12 cellular contexts compared by ENCODE assay signal in genomic region chr7:55549457-55549856, GRCh38. TPM values are rescaled to one million over a fixed set of nuclear protein-coding genes. Genes with fewer than 3 reads are reported as not detected.
DNase-seq lines count a peak whose midpoint lies in the region; ATAC-seq and TF ChIP-seq lines count a peak whose summit lies in the region.
"Had no signal": no experiment of that assay in that cellular context is flagged by ENCODE, and none has a peak within 500 bp of the region (broad histone marks: within the 10 kb centered on the region; RNA-seq: fewer than 3 reads in every experiment).

No MANE protein-coding gene starts in this region.

- H3K27me3 ChIP-seq in Peyer's patch: no peaks in the 10 kb centered on the region
- H3K27me3 ChIP-seq: suprapubic skin had no signal

- H3K27me3 Mint-ChIP-seq in stimulated activated naive CD8-positive, alpha-beta T cell treated with anti-CD3 and anti-CD28 coated beads, Interleukin-15, Interleukin-2, amounts not matched to agents 100 ng/mL and 50 ng/mL, for 24 hours: no peaks in the 10 kb centered on the region
- no peaks in the 10 kb centered on the region for H3K27me3 Mint-ChIP-seq in stimulated activated naive CD8-positive, alpha-beta T cell treated with anti-CD3 and anti-CD28 coated beads, Interleukin-15, amount 100 ng/mL, for 72 hours
- H3K27me3 Mint-ChIP-seq in type B pancreatic cell: no peaks in the 10 kb centered on the region
- no peaks in the 10 kb centered on the region for H3K27me3 Mint-ChIP-seq in activated T-helper 2 cell treated with anti-CD3 and anti-CD28 coated beads, Interferon-gamma antibody, Interleukin-2, Interleukin-4, amounts not matched to agents 10 μg/mL and 5 μg/mL and 100 μg/mL, durations not matched to agents 14 hours and 24 hours and 36 hours (ENCODE audit: low read depth)
- H3K27me3 Mint-ChIP-seq: naive thymus-derived CD4-positive, alpha-beta T cell had no signal

- H3K36me3 Mint-ChIP-seq in stimulated activated naive CD8-positive, alpha-beta T cell treated with anti-CD3 and anti-CD28 coated beads, Interleukin-15, Interleukin-2, amounts not matched to agents 100 ng/mL and 50 ng/mL, for 24 hours (ENCODE audit: low read depth): peaks cover 28% of the 10 kb centered on the region
- H3K36me3 Mint-ChIP-seq in type B pancreatic cell: peaks cover 3% of the 10 kb centered on the region
- H3K36me3 Mint-ChIP-seq in activated T-helper 2 cell treated with anti-CD3 and anti-CD28 coated beads, Interferon-gamma antibody, Interleukin-2, Interleukin-4, amounts not matched to agents 10 μg/mL and 5 μg/mL and 100 μg/mL, durations not matched to agents 14 hours and 24 hours and 36 hours (ENCODE audit: low read depth): peaks cover 22% of the 10 kb centered on the region

- H3K4me1 ChIP-seq in Peyer's patch: peaks cover 0 to 67% (median 45%) of the 10 kb centered on the region in 4 donors

- no peaks in the 10 kb centered on the region for H3K9me3 Mint-ChIP-seq in stimulated activated naive CD8-positive, alpha-beta T cell treated with anti-CD3 and anti-CD28 coated beads, Interleukin-15, Interleukin-2, amounts not matched to agents 100 ng/mL and 50 ng/mL, for 24 hours
- H3K9me3 Mint-ChIP-seq in stimulated activated naive CD8-positive, alpha-beta T cell treated with anti-CD3 and anti-CD28 coated beads, Interleukin-15, amount 100 ng/mL, for 72 hours: no peaks in the 10 kb centered on the region
- no peaks in the 10 kb centered on the region for H3K9me3 Mint-ChIP-seq in type B pancreatic cell
- no peaks in the 10 kb centered on the region for H3K9me3 Mint-ChIP-seq in activated T-helper 2 cell treated with anti-CD3 and anti-CD28 coated beads, Interferon-gamma antibody, Interleukin-2, Interleukin-4, amounts not matched to agents 10 μg/mL and 5 μg/mL and 100 μg/mL, durations not matched to agents 14 hours and 24 hours and 36 hours
- H3K9me3 Mint-ChIP-seq: naive thymus-derived CD4-positive, alpha-beta T cell had no signal

- H3K36me3 ChIP-seq in Peyer's patch: no peaks in the 10 kb centered on the region
- H3K36me3 ChIP-seq: suprapubic skin had no signal

- no peak for ATAC-seq in stimulated activated naive CD8-positive, alpha-beta T cell treated with anti-CD3 and anti-CD28 coated beads, Interleukin-15, amount 100 ng/mL, for 72 hours
- peak; percentile 35 for ATAC-seq in HG02623 (IDR thresholded peaks at IDR 0.05; ENCODE audit: unreplicated experiment)
- ATAC-seq: naive thymus-derived CD4-positive, alpha-beta T cell had no signal

- intact Hi-C loops in activated T-helper 2 cell treated with anti-CD3 and anti-CD28 coated beads, Interferon-gamma antibody, Interleukin-2, Interleukin-4, amounts not matched to agents 10 μg/mL and 5 μg/mL and 100 μg/mL, durations not matched to agents 14 hours and 24 hours and 36 hours (cut with micrococcal nuclease): no loop called here

- no peak for DNase-seq in stimulated activated naive CD8-positive, alpha-beta T cell treated with anti-CD3 and anti-CD28 coated beads, Interleukin-15, amount 100 ng/mL, for 72 hours
- DNase-seq in Peyer's patch: peak in 1 of 3 donors; percentile 54
- no peak for DNase-seq in type B pancreatic cell (ENCODE audit: extremely low spot score, unreplicated experiment)
- DNase-seq in NCI-H446 treated with DMSO at 0.1 percent for 48 hours (lab: John Stamatoyannopoulos, UW): no peak
- no peak for DNase-seq in activated T-helper 2 cell treated with anti-CD3 and anti-CD28 coated beads, Interferon-gamma antibody, Interleukin-2, Interleukin-4, amounts not matched to agents 10 μg/mL and 5 μg/mL and 100 μg/mL, durations not matched to agents 14 hours and 24 hours and 36 hours (ENCODE audit: low spot score)
- no peak for DNase-seq in T-helper 1 cell
- DNase-seq: aorta; naive thymus-derived CD4-positive, alpha-beta T cell; Right ventricle myocardium superior had no signal

- H3K4me1 Mint-ChIP-seq in stimulated activated naive CD8-positive, alpha-beta T cell treated with anti-CD3 and anti-CD28 coated beads, Interleukin-15, Interleukin-2, amounts not matched to agents 100 ng/mL and 50 ng/mL, for 24 hours (ENCODE audit: low read depth): peaks cover 99% of the 10 kb centered on the region
- peaks cover 83% of the 10 kb centered on the region for H3K4me1 Mint-ChIP-seq in stimulated activated naive CD8-positive, alpha-beta T cell treated with anti-CD3 and anti-CD28 coated beads, Interleukin-15, amount 100 ng/mL, for 72 hours
- H3K4me1 Mint-ChIP-seq in type B pancreatic cell (ENCODE audit: unreplicated experiment): peaks cover 45% of the 10 kb centered on the region
- H3K4me1 Mint-ChIP-seq in activated T-helper 2 cell treated with anti-CD3 and anti-CD28 coated beads, Interferon-gamma antibody, Interleukin-2, Interleukin-4, amounts not matched to agents 10 μg/mL and 5 μg/mL and 100 μg/mL, durations not matched to agents 14 hours and 24 hours and 36 hours (ENCODE audit: low read depth): peaks cover 45% of the 10 kb centered on the region

- TF ChIP-seq POLR2A in Peyer's patch (IDR thresholded peaks at IDR 0.05): no peak

- peak overlapping the region in 3 of 4 donors; percentile 65 to 75 (median 68) for H3K27ac ChIP-seq in Peyer's patch
- H3K27ac ChIP-seq: suprapubic skin had no signal

- TF ChIP-seq CTCF in Peyer's patch (IDR thresholded peaks at IDR 0.05) (no peak), type B pancreatic cell (conservative IDR thresholded peaks at IDR 0.05) (no peak)

- H3K4me3 ChIP-seq in Peyer's patch: peak overlapping the region in 1 of 4 donors; percentile 4
- H3K4me3 ChIP-seq: suprapubic skin had no signal

- no peak overlapping the region for H3K4me3 Mint-ChIP-seq in stimulated activated naive CD8-positive, alpha-beta T cell treated with anti-CD3 and anti-CD28 coated beads, Interleukin-15, Interleukin-2, amounts not matched to agents 100 ng/mL and 50 ng/mL, for 24 hours
- H3K4me3 Mint-ChIP-seq in stimulated activated naive CD8-positive, alpha-beta T cell treated with anti-CD3 and anti-CD28 coated beads, Interleukin-15, amount 100 ng/mL, for 72 hours: no peak overlapping the region
- H3K4me3 Mint-ChIP-seq in type B pancreatic cell: no peak overlapping the region
- no peak overlapping the region for H3K4me3 Mint-ChIP-seq in activated T-helper 2 cell treated with anti-CD3 and anti-CD28 coated beads, Interferon-gamma antibody, Interleukin-2, Interleukin-4, amounts not matched to agents 10 μg/mL and 5 μg/mL and 100 μg/mL, durations not matched to agents 14 hours and 24 hours and 36 hours (ENCODE audit: low read depth)

- H3K9me3 ChIP-seq in Peyer's patch: no peaks in the 10 kb centered on the region
- H3K9me3 ChIP-seq: suprapubic skin had no signal

- peak overlapping the region; percentile 5 for H3K27ac Mint-ChIP-seq in stimulated activated naive CD8-positive, alpha-beta T cell treated with anti-CD3 and anti-CD28 coated beads, Interleukin-15, Interleukin-2, amounts not matched to agents 100 ng/mL and 50 ng/mL, for 24 hours
- no peak overlapping the region for H3K27ac Mint-ChIP-seq in stimulated activated naive CD8-positive, alpha-beta T cell treated with anti-CD3 and anti-CD28 coated beads, Interleukin-15, amount 100 ng/mL, for 72 hours
- H3K27ac Mint-ChIP-seq in type B pancreatic cell: peak overlapping the region; percentile 26
- no peak overlapping the region for H3K27ac Mint-ChIP-seq in activated T-helper 2 cell treated with anti-CD3 and anti-CD28 coated beads, Interferon-gamma antibody, Interleukin-2, Interleukin-4, amounts not matched to agents 10 μg/mL and 5 μg/mL and 100 μg/mL, durations not matched to agents 14 hours and 24 hours and 36 hours

RNA-seq across cellular contexts. Expression of gene VOPP1, which starts 22.8 kb away (rescaled TPM):
- total RNA-seq in Peyer's patch (10 to 100 TPM; 63.9 to 79.2 (median 72.4) TPM), type B pancreatic cell (ENCODE audit: low replicate concordance) (31.0 and 38.9 TPM in 2 replicates)
- 53.7 and 56.0 TPM in 2 replicates for total RNA-seq in activated T-helper 2 cell treated with anti-CD3 and anti-CD28 coated beads, Interferon-gamma antibody, Interleukin-2, Interleukin-4, amounts not matched to agents 10 μg/mL and 5 μg/mL and 100 μg/mL, durations not matched to agents 14 hours and 24 hours and 36 hours

Comparison
In these comparisons a context has a peak if more than half of its experiments do, and no peak if none do; other contexts are left out.
1. H3K27ac Mint-ChIP-seq: peak in stimulated activated naive CD8-positive, alpha-beta T cell treated with anti-CD3 and anti-CD28 coated beads, Interleukin-15, Interleukin-2, amounts not matched to agents 100 ng/mL and 50 ng/mL, for 24 hours (single experiment) and type B pancreatic cell (single experiment); none in stimulated activated naive CD8-positive, alpha-beta T cell treated with anti-CD3 and anti-CD28 coated beads, Interleukin-15, amount 100 ng/mL, for 72 hours (0 of 2) and activated T-helper 2 cell treated with anti-CD3 and anti-CD28 coated beads, Interferon-gamma antibody, Interleukin-2, Interleukin-4, amounts not matched to agents 10 μg/mL and 5 μg/mL and 100 μg/mL, durations not matched to agents 14 hours and 24 hours and 36 hours (single experiment).